27 cellular contexts compared by ENCODE assay signal in the genomic region with DNA sequence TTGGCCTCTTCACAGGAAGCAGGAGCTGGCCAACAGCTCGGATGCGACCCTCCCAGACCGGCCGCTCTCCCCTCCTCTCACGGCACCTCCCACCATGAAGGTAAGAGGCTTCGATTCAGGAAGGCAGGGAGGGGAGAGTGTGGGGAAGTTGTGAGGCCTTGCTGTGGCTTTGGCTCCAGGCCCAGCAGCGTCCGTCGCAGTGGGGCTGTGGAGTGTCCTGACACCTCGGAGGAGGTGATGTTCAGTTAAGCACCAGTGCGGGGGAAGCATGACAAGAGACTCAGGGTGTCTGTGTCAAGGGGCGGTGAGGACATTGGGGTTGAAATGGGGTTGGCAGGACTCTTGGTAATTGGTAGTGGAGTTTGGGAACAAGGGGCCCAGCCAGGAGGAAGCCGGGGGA.
DNase-seq lines count a peak whose midpoint lies in the region; ATAC-seq, FAIRE-seq and TF ChIP-seq lines count a peak whose summit lies in the region.
"Had no signal": no experiment of that assay in that cellular context is flagged by ENCODE, and none has a peak within 500 bp of the region (broad histone marks: within the 10 kb centered on the region; RNA-seq: fewer than 3 reads in every experiment).

No MANE protein-coding gene starts in this region.

- H2BK120ac ChIP-seq in H1 (replicated peaks; ENCODE audit: low read depth, low read length), result no peak overlapping the region
- no peak overlapping the region for H2BK120ac ChIP-seq in mesenchymal stem cell (ENCODE audit: low read depth, low read length)

- no peak overlapping the region for H4K5ac ChIP-seq in H1 (ENCODE audit: insufficient read length, low read depth, low read length)

- H4K20me1 ChIP-seq in H1 (replicated peaks in 1 of 2; ENCODE audit: control insufficient read depth in 1 of 2, insufficient read depth in 2 of 2, low read length in 2 of 2), result peaks cover 9 to 29% of the 10 kb centered on the region in 2 experiments

- no peak overlapping the region for H3K9ac ChIP-seq in H1 (replicated peaks in 1 of 4; ENCODE audit: extremely low read depth in 1 of 4, low read depth in 3 of 4, low read length in 3 of 4)
- H3K9ac ChIP-seq in mesenchymal stem cell (ENCODE audit: low read length), result no peak overlapping the region
- H3K9ac ChIP-seq: parathyroid adenoma had no signal

- H3K23me2 ChIP-seq in H1 (ENCODE audit: low read depth, low read length), result no peaks in the 10 kb centered on the region; the same call in 1 of the 2 replicates

- DNase-seq in CMK (ENCODE audit: low read depth), result peak; percentile 53
- DNase-seq in RPMI8226, result peak; percentile 43
- no peak for DNase-seq in H1 (ENCODE audit: low read depth in 1 of 2, low spot score in 2 of 2)
- no peak for DNase-seq in mesenchymal stem cell
- DNase-seq in midbrain (lab: John Stamatoyannopoulos, UW), result no peak
- no peak for DNase-seq in GM20000 (ENCODE audit: low spot score)
- DNase-seq in NCI-H524 treated with DMSO at 0.1 percent for 48 hours (lab: John Stamatoyannopoulos, UW), result no peak
- DNase-seq: activated CD8-positive, alpha-beta memory T cell treated with anti-CD3 and anti-CD28 coated beads for 24 hours; activated T-cell treated with anti-CD3 and anti-CD28 coated beads, Interleukin-2, amount 50 U/mL, for 72 hours; effector CD8-positive, alpha-beta T cell; H7; mesendoderm; naive B cell; NCI-H1417; NCI-H2107; NK-92 treated with Interleukin-12 subunit alpha and Interleukin-12 subunit beta, amount 100 ng/mL, for 24 hours; sigmoid colon; stimulated activated CD4-positive, alpha-beta T cell treated with anti-CD3 and anti-CD28 coated beads, Interleukin-15, amount 100 ng/mL, for 24 hours had no signal

- no peak for TF ChIP-seq CTCF in H1 (IDR thresholded peaks at IDR 0.05; ENCODE audit: control extremely low read depth in 1 of 3, insufficient read depth in 1 of 3, low read depth in 1 of 3, low read length in 3 of 3)
- no peak for TF ChIP-seq CTCF in GM20000 (IDR thresholded peaks at IDR 0.05; ENCODE audit: extremely low read depth, missing control alignments)

- H4K91ac ChIP-seq in H1 (replicated peaks; ENCODE audit: insufficient read length, low read length) (no peak overlapping the region), mesenchymal stem cell (ENCODE audit: low read length) (peak overlapping the region; percentile 11)

- H2BK12ac ChIP-seq in H1 (ENCODE audit: low read depth, low read length) (no peak overlapping the region), mesenchymal stem cell (ENCODE audit: low read length in 2 of 2) (no peak overlapping the region)

- no peak for TF ChIP-seq RAD21 in H1 (IDR thresholded peaks at IDR 0.05 in 1 of 2, conservative IDR thresholded peaks at IDR 0.05 in 1 of 2; ENCODE audit: low read depth in 2 of 2, low read length in 2 of 2)

- H2AK5ac ChIP-seq in H1 (ENCODE audit: low read depth, low read length) (no peak overlapping the region), mesenchymal stem cell (ENCODE audit: low read length, severe bottlenecking) (no peak overlapping the region)

- no peak overlapping the region for H3K56ac ChIP-seq in H1 (replicated peaks; ENCODE audit: insufficient read length, low read depth, low read length)

- H2AFZ ChIP-seq in H1 (ENCODE audit: low read length) (no peak overlapping the region), mesenchymal stem cell (ENCODE audit: low read depth, low read length) (no peak overlapping the region)
- H2AFZ ChIP-seq: parathyroid adenoma had no signal

- H3K27ac ChIP-seq in H1 (ENCODE audit: low read depth, low read length), result no peak overlapping the region
- no peak overlapping the region for H3K27ac ChIP-seq in mesenchymal stem cell (ENCODE audit: low read length, poor library complexity, severe bottlenecking)
- H3K27ac ChIP-seq: ascending aorta, esophagus muscularis mucosa, gastroesophageal sphincter, parathyroid adenoma, sigmoid colon, SJSA1 had no signal

- H3K4ac ChIP-seq in H1 (replicated peaks; ENCODE audit: insufficient read length, low read depth, low read length), result no peak overlapping the region
- H3K4ac ChIP-seq in mesenchymal stem cell (ENCODE audit: low read depth in 1 of 2, low read length in 2 of 2), result no peak overlapping the region

- H3K9me3 ChIP-seq in H1 (ENCODE audit: insufficient read depth in 2 of 2, low read depth in 1 of 2, low read length in 1 of 2) (peaks cover 0 to 3% of the 10 kb centered on the region in 2 experiments; a peak in 2 of 4 replicates), mesenchymal stem cell (ENCODE audit: control insufficient read depth, low read length) (peaks cover 3% of the 10 kb centered on the region)
- H3K9me3 ChIP-seq: ascending aorta, gastroesophageal sphincter, sigmoid colon, SJSA1 had no signal

- H3K18ac ChIP-seq in H1 (ENCODE audit: extremely low read depth, low read length) (no peak overlapping the region), mesenchymal stem cell (ENCODE audit: low read depth in 1 of 2, low read length in 2 of 2) (no peak overlapping the region)

- TF ChIP-seq POLR2A in H1 (IDR thresholded peaks at IDR 0.05; ENCODE audit: control extremely low read depth in 1 of 2, low read depth in 2 of 2, low read length in 2 of 2), result no peak

- H3K14ac ChIP-seq in H1 (ENCODE audit: insufficient read length) (no peak overlapping the region), mesenchymal stem cell (ENCODE audit: low read length in 2 of 2) (no peak overlapping the region)

- H3K36me3 ChIP-seq in H1 (ENCODE audit: control insufficient read depth in 2 of 4, insufficient read depth in 4 of 4, low read length in 3 of 4) (peaks cover 0 to 12% (median 3%) of the 10 kb centered on the region in 4 experiments; a peak in 4 of 8 replicates), mesenchymal stem cell (ENCODE audit: control insufficient read depth in 1 of 2, insufficient read depth in 2 of 2, low read depth in 1 of 2, low read length in 2 of 2) (peaks cover 0 to 15% of the 10 kb centered on the region in 2 experiments)
- H3K36me3 ChIP-seq: ascending aorta, esophagus muscularis mucosa, gastroesophageal sphincter, SJSA1 had no signal

- H3K79me2 ChIP-seq in H1 (ENCODE audit: control insufficient read depth in 1 of 2, insufficient read depth in 2 of 2, low read length in 2 of 2), result peaks cover 0 to 39% of the 10 kb centered on the region in 2 experiments; a peak in 3 of 4 replicates
- H3K79me2 ChIP-seq: parathyroid adenoma had no signal

- H2BK5ac ChIP-seq in H1 (ENCODE audit: low read depth, low read length), result no peak overlapping the region
- H2BK5ac ChIP-seq in mesenchymal stem cell (ENCODE audit: low read depth, low read length, poor library complexity, severe bottlenecking), result no peak overlapping the region

- CTCF ChIA-PET in H1 (lab: Charles Lee; ENCODE audit: partially characterized antibody), result interaction anchor here (0.7 to 5.2 kb wide), 6 partner anchors 9 to 37 kb away, joined by 3 to 23 read pairs (median 4); no protein-coding TSS in a partner anchor

- ATAC-seq in HG02938 (IDR thresholded peaks at IDR 0.05; ENCODE audit: unreplicated experiment), result no peak
- ATAC-seq: activated T-cell treated with anti-CD3 and anti-CD28 coated beads, Interleukin-2, amount 50 U/mL, for 72 hours; gastroesophageal sphincter; Panc1 had no signal

- peaks cover 17% of the 10 kb centered on the region for H3K79me1 ChIP-seq in H1 (ENCODE audit: low read depth, low read length)
- H3K79me1 ChIP-seq in mesenchymal stem cell (replicated peaks; ENCODE audit: low read length, poor library complexity, severe bottlenecking), result peaks cover 8% of the 10 kb centered on the region

- 93% methylated on average over 11 of the region's 13 CpGs; no CpG with 5 or more reads in 1 of the 2 experiments for WGBS in H1 (ENCODE audit: extremely low coverage in 1 of 2, insufficient coverage in 1 of 2, insufficient read length in 1 of 2, insufficient replicate concordance in 2 of 2, low coverage in 1 of 2, low lambda C conversion rate in 2 of 2, missing lambda C conversion rate in 1 of 2), 2 experiments
- 85% methylated on average over 11 of the region's 13 CpGs for WGBS in mesenchymal stem cell

- H2BK20ac ChIP-seq in H1 (ENCODE audit: low read length), result no peak overlapping the region

- H2BK15ac ChIP-seq in H1 (ENCODE audit: low read length), result no peak overlapping the region
- no peak overlapping the region for H2BK15ac ChIP-seq in mesenchymal stem cell (ENCODE audit: low read depth, poor library complexity, severe bottlenecking)

- no peak overlapping the region for H3K23ac ChIP-seq in H1 (ENCODE audit: insufficient read length)
- no peak overlapping the region for H3K23ac ChIP-seq in mesenchymal stem cell (ENCODE audit: low read length in 2 of 2)

- H3K4me2 ChIP-seq in H1 (ENCODE audit: insufficient read depth in 1 of 2, low read depth in 2 of 2, low read length in 2 of 2) (no peak overlapping the region), mesenchymal stem cell (ENCODE audit: low read length, poor library complexity, severe bottlenecking) (no peak overlapping the region)

- no peak for FAIRE-seq in H1 (lab: Jason Lieb, UNC)
- FAIRE-seq: GM18507, urothelium cell line had no signal

- H3K4me1 ChIP-seq in H1 (replicated peaks in 1 of 4; ENCODE audit: control insufficient read depth in 3 of 4, insufficient read depth in 4 of 4, low read length in 3 of 4) (peaks cover 0 to 17% (median 10%) of the 10 kb centered on the region in 4 experiments; a peak in 6 of 7 replicates), mesenchymal stem cell (ENCODE audit: control insufficient read depth, insufficient read depth, low read depth, low read length) (peaks cover 18% of the 10 kb centered on the region)
- H3K4me1 ChIP-seq: ascending aorta, parathyroid adenoma, SJSA1 had no signal

- POLR2A ChIA-PET in H1 (lab: Charles Lee; ENCODE audit: partially characterized antibody), result interaction anchor here (1.4 to 1.6 kb wide), 2 partner anchors 13 to 54 kb away, joined by 3 read pairs; no protein-coding TSS in a partner anchor

- H4K8ac ChIP-seq in H1 (ENCODE audit: extremely low read depth, insufficient read depth, low read length), result peak overlapping the region; percentile 54; the same call in 1 of the 2 replicates
- no peak overlapping the region for H4K8ac ChIP-seq in mesenchymal stem cell (ENCODE audit: low read length)

- no peak for TF ChIP-seq EP300 in H1 (IDR thresholded peaks at IDR 0.05; ENCODE audit: borderline replicate concordance in 1 of 2, low read depth in 2 of 2, low read length in 2 of 2)

- H3K4me3 ChIP-seq in H1 (ENCODE audit: extremely low read depth in 1 of 4, insufficient read depth in 2 of 4, low read depth in 3 of 4, low read length in 4 of 4) (no peak overlapping the region), mesenchymal stem cell (ENCODE audit: insufficient read depth in 1 of 2, low read depth in 1 of 2, low read length in 2 of 2) (no peak overlapping the region)
- H3K4me3 ChIP-seq: ascending aorta, esophagus muscularis mucosa, gastroesophageal sphincter, sigmoid colon, SJSA1 had no signal

- H3K27me3 ChIP-seq in H1 (replicated peaks in 1 of 4; ENCODE audit: control insufficient read depth in 3 of 4, extremely low read depth in 1 of 4, insufficient read depth in 3 of 4, low read length in 3 of 4) (no peaks in the 10 kb centered on the region), mesenchymal stem cell (ENCODE audit: control insufficient read depth in 1 of 2, insufficient read depth in 1 of 2, low read length in 2 of 2) (peaks cover 3 to 39% of the 10 kb centered on the region in 2 experiments)
- H3K27me3 ChIP-seq: ascending aorta, esophagus muscularis mucosa, gastroesophageal sphincter, sigmoid colon, SJSA1 had no signal

TF ChIP-seq in H1, 55 proteins besides CTCF, POLR2A, EP300 and RAD21:
- no peak for TF ChIP-seq MAFK (IDR thresholded peaks at IDR 0.05; ENCODE audit: low read depth, low read length)

Comparison
In these comparisons a context has a peak if more than half of its experiments do, and no peak if none do; other contexts are left out.
1. DNase-seq: peak in CMK (single experiment) and RPMI8226 (single experiment); none in H1 (0 of 2), mesenchymal stem cell (single experiment), midbrain (single experiment), GM20000 (single experiment) and NCI-H524 treated with DMSO at 0.1 percent for 48 hours (single experiment).